19 cellular contexts compared by ENCODE assay signal in the genomic region with DNA sequence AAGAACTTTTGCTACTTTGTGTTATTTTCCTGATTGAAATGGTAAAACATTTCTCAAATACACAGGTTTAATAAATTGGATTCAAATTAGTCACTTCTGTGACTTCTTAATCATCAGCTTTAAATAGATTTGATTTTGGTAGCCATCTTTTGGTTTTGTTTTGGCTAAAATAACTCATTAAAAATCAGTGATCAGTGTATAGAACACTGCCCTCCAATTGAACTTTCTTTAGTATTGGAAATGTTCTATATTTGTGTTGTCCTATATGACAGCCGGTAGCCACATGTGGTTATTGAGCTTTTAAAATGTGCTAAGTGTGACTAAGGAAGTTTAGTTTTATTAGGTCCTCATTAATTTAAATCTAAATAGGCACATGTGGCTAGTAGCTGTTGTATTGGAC.
"Had no signal": no experiment of that assay in that cellular context is flagged by ENCODE, and none has a peak within 500 bp of the region (broad histone marks: within the 10 kb centered on the region; RNA-seq: fewer than 3 reads in every experiment).

No MANE protein-coding gene starts in this region.

- H3K4me3 ChIP-seq: mucosa of descending colon, ovary, psoas muscle, skin epidermis, suprapubic skin, transverse colon, uterus had no signal

- H3K9me3 ChIP-seq: mucosa of descending colon, ovary, psoas muscle, suprapubic skin, transverse colon, uterus had no signal

- H3K4me3 Mint-ChIP-seq: activated naive CD8-positive, alpha-beta T cell treated with anti-CD3 and anti-CD28 coated beads for 36 hours; naive B cell; stimulated activated naive CD8-positive, alpha-beta T cell treated with anti-CD3 and anti-CD28 coated beads, Interleukin-15, amount 100 ng/mL, for 72 hours had no signal

- H3K4me1 ChIP-seq: psoas muscle, suprapubic skin, transverse colon, uterus had no signal

- ATAC-seq: effector memory CD8-positive, alpha-beta T cell; left cardiac atrium; mucosa of descending colon; psoas muscle; right cardiac atrium; stimulated activated naive CD8-positive, alpha-beta T cell treated with anti-CD3 and anti-CD28 coated beads, Interleukin-15, amount 100 ng/mL, for 72 hours had no signal

- H3K27me3 Mint-ChIP-seq: activated naive CD8-positive, alpha-beta T cell treated with anti-CD3 and anti-CD28 coated beads for 36 hours; effector memory CD8-positive, alpha-beta T cell; naive B cell; stimulated activated naive CD8-positive, alpha-beta T cell treated with anti-CD3 and anti-CD28 coated beads, Interleukin-15, amount 100 ng/mL, for 72 hours had no signal

- H3K36me3 ChIP-seq: ovary, transverse colon, uterus had no signal

- H3K27ac ChIP-seq: ovary, psoas muscle, skin epidermis, suprapubic skin, transverse colon, uterus had no signal

- DNase-seq: activated CD4-positive, alpha-beta T cell treated with anti-CD3 and anti-CD28 coated beads, Interleukin-2, amount 50 U/mL, for 48 hours; activated naive CD4-positive, alpha-beta T cell; activated naive CD8-positive, alpha-beta T cell treated with anti-CD3 and anti-CD28 coated beads for 36 hours; amniotic stem cell; effector memory CD8-positive, alpha-beta T cell; left cardiac atrium; mesenchymal stem cell; mucosa of descending colon; naive B cell; ovary; psoas muscle; right cardiac atrium; stimulated activated CD4-positive, alpha-beta T cell treated with anti-CD3 and anti-CD28 coated beads, Interleukin-15, amount 100 ng/mL, for 24 hours; stimulated activated CD4-positive, alpha-beta T cell treated with anti-CD3 and anti-CD28 coated beads, Interleukin-2, amount 100 ng/mL, for 48 hours; stimulated activated naive CD8-positive, alpha-beta T cell treated with anti-CD3 and anti-CD28 coated beads, Interleukin-15, amount 100 ng/mL, for 72 hours; transverse colon; uterus had no signal

- H3K27ac Mint-ChIP-seq: activated naive CD8-positive, alpha-beta T cell treated with anti-CD3 and anti-CD28 coated beads for 36 hours; stimulated activated naive CD8-positive, alpha-beta T cell treated with anti-CD3 and anti-CD28 coated beads, Interleukin-15, amount 100 ng/mL, for 72 hours had no signal

- H3K9me3 Mint-ChIP-seq: activated naive CD8-positive, alpha-beta T cell treated with anti-CD3 and anti-CD28 coated beads for 36 hours; effector memory CD8-positive, alpha-beta T cell; naive B cell; stimulated activated naive CD8-positive, alpha-beta T cell treated with anti-CD3 and anti-CD28 coated beads, Interleukin-15, amount 100 ng/mL, for 72 hours had no signal

- H3K27me3 ChIP-seq: ovary, suprapubic skin, transverse colon, uterus had no signal
